In the genomic region with DNA sequence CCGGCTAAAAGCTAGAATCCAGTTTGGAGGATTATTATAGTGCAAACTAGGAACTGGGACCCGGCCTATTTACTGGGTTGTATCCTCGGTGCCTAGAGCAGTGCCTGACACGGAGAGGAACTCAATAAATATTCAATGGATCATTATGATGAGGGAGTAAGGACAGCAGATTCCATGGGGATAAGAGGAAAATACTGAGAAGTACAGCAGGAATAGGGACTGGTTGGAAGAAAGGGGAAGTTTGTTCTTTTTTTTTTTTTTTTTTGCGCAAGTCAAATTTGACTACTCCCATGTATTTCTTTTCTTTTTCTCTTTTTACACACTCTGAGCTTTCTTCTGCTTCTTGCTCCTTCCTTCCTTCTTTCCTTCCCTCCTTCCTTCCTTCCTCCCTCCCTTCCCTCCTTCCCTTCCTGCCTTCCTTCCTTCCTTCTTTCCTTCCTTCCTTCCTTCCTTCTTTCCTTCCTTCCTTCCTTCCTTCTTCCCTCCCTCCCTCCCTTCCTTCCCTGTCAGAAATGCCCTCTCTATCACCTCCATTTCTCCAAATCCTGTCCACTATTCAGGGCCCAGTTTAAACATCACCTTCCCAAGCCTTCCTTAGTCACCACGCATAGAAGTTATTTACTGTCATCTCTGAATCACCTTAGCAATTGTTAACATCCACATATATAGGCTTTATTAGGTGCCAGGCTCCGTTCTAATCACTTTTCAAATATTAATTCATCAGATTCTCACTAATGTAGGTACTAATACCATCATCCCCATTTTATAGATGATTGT, we compare ENCODE assay signal across 8 cellular contexts. TPM values are rescaled to one million over a fixed set of nuclear protein-coding genes. Genes with fewer than 3 reads are reported as not detected.
A peak's percentile ranks its signal among the peaks of the same experiment; 100 is the strongest.
DNase-seq lines count a peak whose midpoint lies in the region; ATAC-seq lines count a peak whose summit lies in the region.

No MANE protein-coding gene starts in this region.

- H3K27me3 Mint-ChIP-seq in T-helper 2 cell treated with Interferon-gamma antibody and Interleukin-4, amounts not matched to agents 5 μg/mL and 100 μg/mL, for 36 hours (ENCODE audit: low read depth), result peaks cover 17% of the 10 kb centered on the region
- peaks cover 20% of the 10 kb centered on the region for H3K27me3 Mint-ChIP-seq in activated CD8-positive, alpha-beta T cell treated with anti-CD3 and anti-CD28 coated beads, Interleukin-2, amount 10 ng/mL, durations not matched to agents 7 days and 5 days (ENCODE audit: low read depth)

- H3K4me3 Mint-ChIP-seq in T-helper 2 cell treated with Interferon-gamma antibody and Interleukin-4, amounts not matched to agents 5 μg/mL and 100 μg/mL, for 36 hours, result peak overlapping the region; percentile 94
- peak overlapping the region; percentile 85 for H3K4me3 Mint-ChIP-seq in activated CD8-positive, alpha-beta T cell treated with anti-CD3 and anti-CD28 coated beads, Interleukin-2, amount 10 ng/mL, durations not matched to agents 7 days and 5 days

- H3K4me3 ChIP-seq in iPS-18a (ENCODE audit: low read length), result peak overlapping the region; percentile 98
- peak overlapping the region; percentile 69 to 88 (median 83) for H3K4me3 ChIP-seq in subcutaneous abdominal adipose tissue (ENCODE audit: low read depth in 1 of 5, low read length in 5 of 5)

- peaks cover 17% of the 10 kb centered on the region for H3K4me1 ChIP-seq in iPS-18a (ENCODE audit: control insufficient read depth, low read depth, low read length)
- peaks cover 7 to 44% (median 36%) of the 10 kb centered on the region in 5 donors for H3K4me1 ChIP-seq in subcutaneous abdominal adipose tissue (ENCODE audit: control insufficient read depth in 5 of 5, insufficient read depth in 5 of 5, low read length in 5 of 5)

- peaks cover 22% of the 10 kb centered on the region for H3K36me3 Mint-ChIP-seq in T-helper 2 cell treated with Interferon-gamma antibody and Interleukin-4, amounts not matched to agents 5 μg/mL and 100 μg/mL, for 36 hours (ENCODE audit: low read depth)
- H3K36me3 Mint-ChIP-seq in activated CD8-positive, alpha-beta T cell treated with anti-CD3 and anti-CD28 coated beads, Interleukin-2, amount 10 ng/mL, durations not matched to agents 7 days and 5 days (ENCODE audit: low read depth), result peaks cover 10% of the 10 kb centered on the region

- ATAC-seq in activated CD8-positive, alpha-beta T cell treated with anti-CD3 and anti-CD28 coated beads, Interleukin-2, amount 10 ng/mL, durations not matched to agents 7 days and 5 days, result peak; percentile 3
- ATAC-seq in GM19351 (IDR thresholded peaks at IDR 0.05; ENCODE audit: unreplicated experiment), result no peak

- DNase-seq in T-helper 2 cell treated with Interferon-gamma antibody and Interleukin-4, amounts not matched to agents 5 μg/mL and 100 μg/mL, for 36 hours (ENCODE audit: low spot score), result no peak
- DNase-seq in T-helper 2 cell, result no peak
- no peak for DNase-seq in activated CD8-positive, alpha-beta T cell treated with anti-CD3 and anti-CD28 coated beads, Interleukin-2, amount 10 ng/mL, durations not matched to agents 7 days and 5 days
- no peak for DNase-seq in stimulated activated CD4-positive, alpha-beta T cell treated with anti-CD3 and anti-CD28 coated beads, Interleukin-12 subunit alpha, Interleukin-12 subunit beta, amount 100 ng/mL, for 4 hours
- no peak for DNase-seq in DMS153 (lab: John Stamatoyannopoulos, UW)

- H3K9me3 Mint-ChIP-seq in T-helper 2 cell treated with Interferon-gamma antibody and Interleukin-4, amounts not matched to agents 5 μg/mL and 100 μg/mL, for 36 hours, result peaks cover 3% of the 10 kb centered on the region
- no peaks in the 10 kb centered on the region for H3K9me3 Mint-ChIP-seq in activated CD8-positive, alpha-beta T cell treated with anti-CD3 and anti-CD28 coated beads, Interleukin-2, amount 10 ng/mL, durations not matched to agents 7 days and 5 days (ENCODE audit: insufficient read depth)

- peaks cover 23% of the 10 kb centered on the region for H3K4me1 Mint-ChIP-seq in T-helper 2 cell treated with Interferon-gamma antibody and Interleukin-4, amounts not matched to agents 5 μg/mL and 100 μg/mL, for 36 hours (ENCODE audit: low read depth)
- H3K4me1 Mint-ChIP-seq in activated CD8-positive, alpha-beta T cell treated with anti-CD3 and anti-CD28 coated beads, Interleukin-2, amount 10 ng/mL, durations not matched to agents 7 days and 5 days (ENCODE audit: low read depth), result peaks cover 24% of the 10 kb centered on the region

- peak overlapping the region; percentile 71 for H3K27ac Mint-ChIP-seq in T-helper 2 cell treated with Interferon-gamma antibody and Interleukin-4, amounts not matched to agents 5 μg/mL and 100 μg/mL, for 36 hours
- H3K27ac Mint-ChIP-seq in activated CD8-positive, alpha-beta T cell treated with anti-CD3 and anti-CD28 coated beads, Interleukin-2, amount 10 ng/mL, durations not matched to agents 7 days and 5 days, result peak overlapping the region; percentile 69

- CTCF ChIA-PET in activated CD8-positive, alpha-beta T cell treated with anti-CD3 and anti-CD28 coated beads, Interleukin-2, amount 10 ng/mL, durations not matched to agents 7 days and 5 days (lab: Charles Lee), result interaction anchor here (1.4 kb wide), 1 partner anchor 152 kb away, joined by 7 read pairs; the partner anchor contains the start of gene EPHB3

- no peaks in the 10 kb centered on the region for H3K27me3 ChIP-seq in iPS-18a (ENCODE audit: control insufficient read depth, insufficient read depth, low read length)
- H3K27me3 ChIP-seq in subcutaneous abdominal adipose tissue (ENCODE audit: control insufficient read depth in 5 of 5, insufficient read depth in 4 of 5, low read length in 5 of 5), result no peaks in the 10 kb centered on the region

- H3K27ac ChIP-seq in iPS-18a (ENCODE audit: low read length) (no peak overlapping the region), subcutaneous abdominal adipose tissue (ENCODE audit: low read depth, low read length) (peak overlapping the region; percentile 80)

- no peaks in the 10 kb centered on the region for H3K9me3 ChIP-seq in iPS-18a (ENCODE audit: control insufficient read depth, low read depth, low read length)
- H3K9me3 ChIP-seq in subcutaneous abdominal adipose tissue (ENCODE audit: control insufficient read depth in 5 of 5, low read length in 5 of 5), result no peaks in the 10 kb centered on the region

- POLR2A ChIA-PET in activated CD8-positive, alpha-beta T cell treated with anti-CD3 and anti-CD28 coated beads, Interleukin-2, amount 10 ng/mL, durations not matched to agents 7 days and 5 days (lab: Charles Lee), result interaction anchor here (0.6 to 1.2 kb wide), 2 partner anchors 10 to 188 kb away, joined by 3 read pairs; no protein-coding TSS in a partner anchor

- peak overlapping the region; percentile 17 for H3K9ac ChIP-seq in iPS-18a (ENCODE audit: low read length)
- peak overlapping the region in 2 of 5 donors; percentile 81 to 84 for H3K9ac ChIP-seq in subcutaneous abdominal adipose tissue (ENCODE audit: low read length in 5 of 5)

- H3K36me3 ChIP-seq in iPS-18a (ENCODE audit: control insufficient read depth, low read depth, low read length) (peaks cover 3% of the 10 kb centered on the region), subcutaneous abdominal adipose tissue (ENCODE audit: control insufficient read depth in 5 of 5, insufficient read depth in 5 of 5, low read length in 5 of 5) (no peaks in the 10 kb centered on the region)

RNA-seq across cellular contexts. Expression of gene MAGEF1, which starts 0.9 kb away (rescaled TPM):
- 1 to 10 TPM; 2.0 to 2.1 TPM for total RNA-seq in activated CD8-positive, alpha-beta T cell treated with anti-CD3 and anti-CD28 coated beads, Interleukin-2, amount 10 ng/mL, durations not matched to agents 7 days and 5 days
